Comparison of ENCODE assay signal across 1 cellular context in the genomic region with DNA sequence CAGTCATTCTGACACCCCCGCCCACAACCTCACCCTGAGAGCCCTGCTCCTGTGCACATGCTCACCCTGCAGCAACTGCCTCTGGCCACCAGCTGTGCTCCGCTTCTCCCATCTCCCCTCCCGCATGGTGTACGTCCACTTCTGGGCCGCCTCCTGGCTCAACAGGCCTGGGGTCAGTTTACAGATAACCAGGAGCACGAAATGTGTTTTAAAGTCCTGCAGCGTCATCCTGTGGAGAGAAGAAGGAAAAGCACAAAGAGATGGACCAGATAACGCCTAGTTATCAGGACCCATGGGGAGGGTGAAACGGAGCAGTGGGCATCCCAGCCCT.
TF ChIP-seq lines count a peak whose summit lies in the region.

No MANE protein-coding gene starts in this region.

TF ChIP-seq in HepG2, 621 proteins besides CTCF, POLR2A, EP300 and RAD21:
- TF ChIP-seq ZNF232 (CRISPR knock-in tag; IDR thresholded peaks at IDR 0.05; ENCODE audit: borderline replicate concordance): no peak
- TF ChIP-seq SALL2 (CRISPR knock-in tag; IDR thresholded peaks at IDR 0.05): no peak
- TF ChIP-seq SNAPC5 (CRISPR knock-in tag; IDR thresholded peaks at IDR 0.05; ENCODE audit: borderline replicate concordance): no peak
- no peak for TF ChIP-seq SOX5 (CRISPR knock-in tag; IDR thresholded peaks at IDR 0.05; ENCODE audit: borderline replicate concordance)
- TF ChIP-seq ZFY (CRISPR knock-in tag; IDR thresholded peaks at IDR 0.05): no peak
- TF ChIP-seq KLF11 (CRISPR knock-in tag; IDR thresholded peaks at IDR 0.05): no peak
- no peak for TF ChIP-seq ZEB1 (IDR thresholded peaks at IDR 0.05; ENCODE audit: insufficient replicate concordance, low read depth)
- TF ChIP-seq, protein P1, sequence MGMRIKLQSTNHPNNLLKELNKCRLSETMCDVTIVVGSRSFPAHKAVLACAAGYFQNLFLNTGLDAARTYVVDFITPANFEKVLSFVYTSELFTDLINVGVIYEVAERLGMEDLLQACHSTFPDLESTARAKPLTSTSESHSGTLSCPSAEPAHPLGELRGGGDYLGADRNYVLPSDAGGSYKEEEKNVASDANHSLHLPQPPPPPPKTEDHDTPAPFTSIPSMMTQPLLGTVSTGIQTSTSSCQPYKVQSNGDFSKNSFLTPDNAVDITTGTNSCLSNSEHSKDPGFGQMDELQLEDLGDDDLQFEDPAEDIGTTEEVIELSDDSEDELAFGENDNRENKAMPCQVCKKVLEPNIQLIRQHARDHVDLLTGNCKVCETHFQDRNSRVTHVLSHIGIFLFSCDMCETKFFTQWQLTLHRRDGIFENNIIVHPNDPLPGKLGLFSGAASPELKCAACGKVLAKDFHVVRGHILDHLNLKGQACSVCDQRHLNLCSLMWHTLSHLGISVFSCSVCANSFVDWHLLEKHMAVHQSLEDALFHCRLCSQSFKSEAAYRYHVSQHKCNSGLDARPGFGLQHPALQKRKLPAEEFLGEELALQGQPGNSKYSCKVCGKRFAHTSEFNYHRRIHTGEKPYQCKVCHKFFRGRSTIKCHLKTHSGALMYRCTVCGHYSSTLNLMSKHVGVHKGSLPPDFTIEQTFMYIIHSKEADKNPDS (CRISPR knock-in tag; IDR thresholded peaks at IDR 0.05): no peak
- no peak for TF ChIP-seq SRF (IDR thresholded peaks at IDR 0.05; ENCODE audit: low read depth, low read length)
- TF ChIP-seq ZSCAN25 (CRISPR knock-in tag; IDR thresholded peaks at IDR 0.05): no peak
- TF ChIP-seq ELF3 (CRISPR knock-in tag; IDR thresholded peaks at IDR 0.05): no peak
- TF ChIP-seq THAP7 (CRISPR knock-in tag; IDR thresholded peaks at IDR 0.05): no peak
- TF ChIP-seq CHD4 (IDR thresholded peaks at IDR 0.05; ENCODE audit: borderline replicate concordance, low read length): no peak
- no peak for TF ChIP-seq ZNF34 (CRISPR knock-in tag; IDR thresholded peaks at IDR 0.05; ENCODE audit: borderline replicate concordance)
- no peak for TF ChIP-seq NONO (IDR thresholded peaks at IDR 0.05)
- TF ChIP-seq NONO (CRISPR knock-in tag; conservative IDR thresholded peaks at IDR 0.05): no peak
- TF ChIP-seq, protein P2, sequence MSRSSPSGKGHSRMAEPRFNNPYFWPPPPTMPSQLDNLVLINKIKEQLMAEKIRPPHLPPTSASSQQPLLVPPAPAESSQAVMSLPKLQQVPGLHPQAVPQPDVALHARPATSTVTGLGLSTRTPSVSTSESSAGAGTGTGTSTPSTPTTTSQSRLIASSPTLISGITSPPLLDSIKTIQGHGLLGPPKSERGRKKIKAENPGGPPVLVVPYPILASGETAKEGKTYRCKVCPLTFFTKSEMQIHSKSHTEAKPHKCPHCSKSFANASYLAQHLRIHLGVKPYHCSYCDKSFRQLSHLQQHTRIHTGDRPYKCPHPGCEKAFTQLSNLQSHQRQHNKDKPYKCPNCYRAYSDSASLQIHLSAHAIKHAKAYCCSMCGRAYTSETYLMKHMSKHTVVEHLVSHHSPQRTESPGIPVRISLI (CRISPR knock-in tag; IDR thresholded peaks at IDR 0.05; ENCODE audit: borderline replicate concordance): no peak
- no peak for TF ChIP-seq SRSF4 (IDR thresholded peaks at IDR 0.05; ENCODE audit: low read depth, low read length, poor library complexity, severe bottlenecking)
- no peak for TF ChIP-seq ZNF740 (CRISPR knock-in tag; IDR thresholded peaks at IDR 0.05)
